1 cellular context compared by ENCODE assay signal in genomic region chr4:117478702-117479101, GRCh38.
TF ChIP-seq lines count a peak whose summit lies in the region.

No MANE protein-coding gene starts in this region.

TF ChIP-seq in GM23338, 12 proteins besides CTCF, POLR2A, EP300 and RAD21 (continued from another document):
- TF ChIP-seq, protein P1, sequence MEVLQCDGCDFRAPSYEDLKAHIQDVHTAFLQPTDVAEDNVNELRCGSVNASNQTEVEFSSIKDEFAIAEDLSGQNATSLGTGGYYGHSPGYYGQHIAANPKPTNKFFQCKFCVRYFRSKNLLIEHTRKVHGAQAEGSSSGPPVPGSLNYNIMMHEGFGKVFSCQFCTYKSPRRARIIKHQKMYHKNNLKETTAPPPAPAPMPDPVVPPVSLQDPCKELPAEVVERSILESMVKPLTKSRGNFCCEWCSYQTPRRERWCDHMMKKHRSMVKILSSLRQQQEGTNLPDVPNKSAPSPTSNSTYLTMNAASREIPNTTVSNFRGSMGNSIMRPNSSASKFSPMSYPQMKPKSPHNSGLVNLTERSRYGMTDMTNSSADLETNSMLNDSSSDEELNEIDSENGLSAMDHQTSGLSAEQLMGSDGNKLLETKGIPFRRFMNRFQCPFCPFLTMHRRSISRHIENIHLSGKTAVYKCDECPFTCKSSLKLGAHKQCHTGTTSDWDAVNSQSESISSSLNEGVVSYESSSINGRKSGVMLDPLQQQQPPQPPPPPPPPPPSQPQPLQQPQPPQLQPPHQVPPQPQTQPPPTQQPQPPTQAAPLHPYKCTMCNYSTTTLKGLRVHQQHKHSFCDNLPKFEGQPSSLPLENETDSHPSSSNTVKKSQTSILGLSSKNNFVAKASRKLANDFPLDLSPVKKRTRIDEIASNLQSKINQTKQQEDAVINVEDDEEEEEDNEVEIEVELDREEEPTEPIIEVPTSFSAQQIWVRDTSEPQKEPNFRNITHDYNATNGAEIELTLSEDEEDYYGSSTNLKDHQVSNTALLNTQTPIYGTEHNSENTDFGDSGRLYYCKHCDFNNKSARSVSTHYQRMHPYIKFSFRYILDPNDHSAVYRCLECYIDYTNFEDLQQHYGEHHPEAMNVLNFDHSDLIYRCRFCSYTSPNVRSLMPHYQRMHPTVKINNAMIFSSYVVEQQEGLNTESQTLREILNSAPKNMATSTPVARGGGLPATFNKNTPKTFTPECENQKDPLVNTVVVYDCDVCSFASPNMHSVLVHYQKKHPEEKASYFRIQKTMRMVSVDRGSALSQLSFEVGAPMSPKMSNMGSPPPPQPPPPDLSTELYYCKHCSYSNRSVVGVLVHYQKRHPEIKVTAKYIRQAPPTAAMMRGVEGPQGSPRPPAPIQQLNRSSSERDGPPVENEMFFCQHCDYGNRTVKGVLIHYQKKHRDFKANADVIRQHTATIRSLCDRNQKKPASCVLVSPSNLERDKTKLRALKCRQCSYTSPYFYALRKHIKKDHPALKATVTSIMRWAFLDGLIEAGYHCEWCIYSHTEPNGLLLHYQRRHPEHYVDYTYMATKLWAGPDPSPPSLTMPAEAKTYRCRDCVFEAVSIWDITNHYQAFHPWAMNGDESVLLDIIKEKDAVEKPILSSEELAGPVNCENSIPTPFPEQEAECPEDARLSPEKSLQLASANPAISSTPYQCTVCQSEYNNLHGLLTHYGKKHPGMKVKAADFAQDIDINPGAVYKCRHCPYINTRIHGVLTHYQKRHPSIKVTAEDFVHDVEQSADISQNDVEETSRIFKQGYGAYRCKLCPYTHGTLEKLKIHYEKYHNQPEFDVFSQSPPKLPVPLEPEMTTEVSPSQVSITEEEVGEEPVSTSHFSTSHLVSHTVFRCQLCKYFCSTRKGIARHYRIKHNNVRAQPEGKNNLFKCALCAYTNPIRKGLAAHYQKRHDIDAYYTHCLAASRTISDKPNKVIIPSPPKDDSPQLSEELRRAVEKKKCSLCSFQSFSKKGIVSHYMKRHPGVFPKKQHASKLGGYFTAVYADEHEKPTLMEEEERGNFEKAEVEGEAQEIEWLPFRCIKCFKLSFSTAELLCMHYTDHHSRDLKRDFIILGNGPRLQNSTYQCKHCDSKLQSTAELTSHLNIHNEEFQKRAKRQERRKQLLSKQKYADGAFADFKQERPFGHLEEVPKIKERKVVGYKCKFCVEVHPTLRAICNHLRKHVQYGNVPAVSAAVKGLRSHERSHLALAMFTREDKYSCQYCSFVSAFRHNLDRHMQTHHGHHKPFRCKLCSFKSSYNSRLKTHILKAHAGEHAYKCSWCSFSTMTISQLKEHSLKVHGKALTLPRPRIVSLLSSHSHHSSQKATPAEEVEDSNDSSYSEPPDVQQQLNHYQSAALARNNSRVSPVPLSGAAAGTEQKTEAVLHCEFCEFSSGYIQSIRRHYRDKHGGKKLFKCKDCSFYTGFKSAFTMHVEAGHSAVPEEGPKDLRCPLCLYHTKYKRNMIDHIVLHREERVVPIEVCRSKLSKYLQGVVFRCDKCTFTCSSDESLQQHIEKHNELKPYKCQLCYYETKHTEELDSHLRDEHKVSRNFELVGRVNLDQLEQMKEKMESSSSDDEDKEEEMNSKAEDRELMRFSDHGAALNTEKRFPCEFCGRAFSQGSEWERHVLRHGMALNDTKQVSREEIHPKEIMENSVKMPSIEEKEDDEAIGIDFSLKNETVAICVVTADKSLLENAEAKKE (CRISPR knock-in tag; IDR thresholded peaks at IDR 0.05) = no peak
- TF ChIP-seq EZH2phosphoT487 (IDR thresholded peaks at IDR 0.05; ENCODE audit: unreplicated experiment) (no peak), NANOG (IDR thresholded peaks at IDR 0.05; ENCODE audit: borderline replicate concordance) (no peak), STAT1 (IDR thresholded peaks at IDR 0.05; ENCODE audit: unreplicated experiment) (no peak)
- TF ChIP-seq, protein P2, sequence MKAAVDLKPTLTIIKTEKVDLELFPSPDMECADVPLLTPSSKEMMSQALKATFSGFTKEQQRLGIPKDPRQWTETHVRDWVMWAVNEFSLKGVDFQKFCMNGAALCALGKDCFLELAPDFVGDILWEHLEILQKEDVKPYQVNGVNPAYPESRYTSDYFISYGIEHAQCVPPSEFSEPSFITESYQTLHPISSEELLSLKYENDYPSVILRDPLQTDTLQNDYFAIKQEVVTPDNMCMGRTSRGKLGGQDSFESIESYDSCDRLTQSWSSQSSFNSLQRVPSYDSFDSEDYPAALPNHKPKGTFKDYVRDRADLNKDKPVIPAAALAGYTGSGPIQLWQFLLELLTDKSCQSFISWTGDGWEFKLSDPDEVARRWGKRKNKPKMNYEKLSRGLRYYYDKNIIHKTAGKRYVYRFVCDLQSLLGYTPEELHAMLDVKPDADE (IDR thresholded peaks at IDR 0.05) = no peak
TF ChIP-seq in GM23338: peak in this region for 0.
